2 cellular contexts compared by ENCODE assay signal in the genomic region with DNA sequence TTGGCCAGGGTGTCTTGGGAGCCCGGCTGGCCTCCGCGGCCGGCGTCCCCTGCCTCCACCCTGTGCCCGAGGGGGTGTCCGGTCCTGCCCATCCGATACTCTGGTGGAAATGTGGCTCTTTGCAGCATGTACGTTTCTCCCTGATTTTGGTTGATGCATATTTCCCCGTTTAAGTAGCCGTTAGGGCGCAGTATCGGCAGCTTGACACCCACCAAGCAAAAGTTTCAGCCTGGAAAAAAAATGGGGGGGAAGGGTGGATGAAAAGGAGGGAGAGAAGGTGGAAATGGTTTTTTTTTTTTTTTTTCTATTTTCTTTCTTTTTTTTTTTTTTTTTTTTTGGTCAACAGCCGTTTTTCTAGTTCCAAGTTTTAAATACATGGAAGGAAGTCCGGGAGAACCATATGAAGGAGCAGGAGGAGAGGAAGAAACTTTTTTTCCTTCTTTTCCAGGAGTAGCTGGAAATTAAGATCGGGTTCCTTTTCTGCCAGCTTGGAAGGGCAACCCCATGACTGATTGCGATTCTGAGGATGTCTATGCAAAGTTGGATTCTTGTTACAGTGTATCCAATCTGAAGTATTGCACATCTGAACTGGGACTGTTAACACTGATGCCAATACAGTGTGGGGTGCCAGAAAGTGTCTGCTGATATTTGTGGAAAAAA.
A peak's percentile ranks its signal among the peaks of the same experiment; 100 is the strongest.
TF ChIP-seq lines count a peak whose summit lies in the region.

No MANE protein-coding gene starts in this region.

TF ChIP-seq in GM12878, 131 proteins besides CTCF, POLR2A, EP300 and RAD21:
- TF ChIP-seq CREB1 (IDR thresholded peaks at IDR 0.05; ENCODE audit: low read depth), result peak; percentile 32; the same call in 1 of the 2 replicates
- TF ChIP-seq ZNF384 (IDR thresholded peaks at IDR 0.05; ENCODE audit: borderline replicate concordance, low read depth, low read length), result peak; percentile 55
- TF ChIP-seq MTA3 (IDR thresholded peaks at IDR 0.05; ENCODE audit: borderline replicate concordance, low read length), result no peak
- TF ChIP-seq GATAD2B (conservative IDR thresholded peaks at IDR 0.05; ENCODE audit: low read depth), result 0 out of 2 replicates have a peak, but pooled peaks have one; percentile 29

TF ChIP-seq in HepG2, 621 proteins besides CTCF, POLR2A, EP300 and RAD21:
- TF ChIP-seq TBX3 (IDR thresholded peaks at IDR 0.05; ENCODE audit: borderline replicate concordance) (no peak), AGO1 (IDR thresholded peaks at IDR 0.05; ENCODE audit: low read depth, low read length, poor library complexity, severe bottlenecking) (peak; percentile 27), HNRNPLL (IDR thresholded peaks at IDR 0.05; ENCODE audit: low read depth, low read length, poor library complexity, severe bottlenecking) (peak; percentile 11), ZNF234 (CRISPR knock-in tag; conservative IDR thresholded peaks at IDR 0.05) (0 out of 2 replicates have a peak, but pooled peaks have one; percentile 3), GABPB1 (CRISPR knock-in tag; IDR thresholded peaks at IDR 0.05) (0 out of 2 replicates have a peak, but pooled peaks have one; percentile 4), HDAC6 (IDR thresholded peaks at IDR 0.05; ENCODE audit: low read depth, low read length) (0 out of 2 replicates have a peak, but pooled peaks have one; percentile 61), SAP130 (CRISPR knock-in tag; IDR thresholded peaks at IDR 0.05; ENCODE audit: low read depth) (peak; percentile 8; the same call in 1 of the 2 replicates)
- TF ChIP-seq, protein P1, sequence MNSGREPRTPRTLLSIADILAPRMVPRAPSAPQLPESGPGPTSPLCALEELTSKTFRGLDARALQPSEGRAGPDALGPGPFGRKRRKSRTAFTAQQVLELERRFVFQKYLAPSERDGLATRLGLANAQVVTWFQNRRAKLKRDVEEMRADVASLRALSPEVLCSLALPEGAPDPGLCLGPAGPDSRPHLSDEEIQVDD (CRISPR knock-in tag; IDR thresholded peaks at IDR 0.05; ENCODE audit: borderline replicate concordance), result 0 out of 2 replicates have a peak, but pooled peaks have one; percentile 27
- TF ChIP-seq, protein P2, sequence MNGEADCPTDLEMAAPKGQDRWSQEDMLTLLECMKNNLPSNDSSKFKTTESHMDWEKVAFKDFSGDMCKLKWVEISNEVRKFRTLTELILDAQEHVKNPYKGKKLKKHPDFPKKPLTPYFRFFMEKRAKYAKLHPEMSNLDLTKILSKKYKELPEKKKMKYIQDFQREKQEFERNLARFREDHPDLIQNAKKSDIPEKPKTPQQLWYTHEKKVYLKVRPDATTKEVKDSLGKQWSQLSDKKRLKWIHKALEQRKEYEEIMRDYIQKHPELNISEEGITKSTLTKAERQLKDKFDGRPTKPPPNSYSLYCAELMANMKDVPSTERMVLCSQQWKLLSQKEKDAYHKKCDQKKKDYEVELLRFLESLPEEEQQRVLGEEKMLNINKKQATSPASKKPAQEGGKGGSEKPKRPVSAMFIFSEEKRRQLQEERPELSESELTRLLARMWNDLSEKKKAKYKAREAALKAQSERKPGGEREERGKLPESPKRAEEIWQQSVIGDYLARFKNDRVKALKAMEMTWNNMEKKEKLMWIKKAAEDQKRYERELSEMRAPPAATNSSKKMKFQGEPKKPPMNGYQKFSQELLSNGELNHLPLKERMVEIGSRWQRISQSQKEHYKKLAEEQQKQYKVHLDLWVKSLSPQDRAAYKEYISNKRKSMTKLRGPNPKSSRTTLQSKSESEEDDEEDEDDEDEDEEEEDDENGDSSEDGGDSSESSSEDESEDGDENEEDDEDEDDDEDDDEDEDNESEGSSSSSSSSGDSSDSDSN (CRISPR knock-in tag; IDR thresholded peaks at IDR 0.05), result 0 out of 2 replicates have a peak, but pooled peaks have one; percentile 9
- TF ChIP-seq, protein P3, sequence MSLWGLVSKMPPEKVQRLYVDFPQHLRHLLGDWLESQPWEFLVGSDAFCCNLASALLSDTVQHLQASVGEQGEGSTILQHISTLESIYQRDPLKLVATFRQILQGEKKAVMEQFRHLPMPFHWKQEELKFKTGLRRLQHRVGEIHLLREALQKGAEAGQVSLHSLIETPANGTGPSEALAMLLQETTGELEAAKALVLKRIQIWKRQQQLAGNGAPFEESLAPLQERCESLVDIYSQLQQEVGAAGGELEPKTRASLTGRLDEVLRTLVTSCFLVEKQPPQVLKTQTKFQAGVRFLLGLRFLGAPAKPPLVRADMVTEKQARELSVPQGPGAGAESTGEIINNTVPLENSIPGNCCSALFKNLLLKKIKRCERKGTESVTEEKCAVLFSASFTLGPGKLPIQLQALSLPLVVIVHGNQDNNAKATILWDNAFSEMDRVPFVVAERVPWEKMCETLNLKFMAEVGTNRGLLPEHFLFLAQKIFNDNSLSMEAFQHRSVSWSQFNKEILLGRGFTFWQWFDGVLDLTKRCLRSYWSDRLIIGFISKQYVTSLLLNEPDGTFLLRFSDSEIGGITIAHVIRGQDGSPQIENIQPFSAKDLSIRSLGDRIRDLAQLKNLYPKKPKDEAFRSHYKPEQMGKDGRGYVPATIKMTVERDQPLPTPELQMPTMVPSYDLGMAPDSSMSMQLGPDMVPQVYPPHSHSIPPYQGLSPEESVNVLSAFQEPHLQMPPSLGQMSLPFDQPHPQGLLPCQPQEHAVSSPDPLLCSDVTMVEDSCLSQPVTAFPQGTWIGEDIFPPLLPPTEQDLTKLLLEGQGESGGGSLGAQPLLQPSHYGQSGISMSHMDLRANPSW (CRISPR knock-in tag; IDR thresholded peaks at IDR 0.05; ENCODE audit: borderline replicate concordance), result no peak
- TF ChIP-seq, protein P4, sequence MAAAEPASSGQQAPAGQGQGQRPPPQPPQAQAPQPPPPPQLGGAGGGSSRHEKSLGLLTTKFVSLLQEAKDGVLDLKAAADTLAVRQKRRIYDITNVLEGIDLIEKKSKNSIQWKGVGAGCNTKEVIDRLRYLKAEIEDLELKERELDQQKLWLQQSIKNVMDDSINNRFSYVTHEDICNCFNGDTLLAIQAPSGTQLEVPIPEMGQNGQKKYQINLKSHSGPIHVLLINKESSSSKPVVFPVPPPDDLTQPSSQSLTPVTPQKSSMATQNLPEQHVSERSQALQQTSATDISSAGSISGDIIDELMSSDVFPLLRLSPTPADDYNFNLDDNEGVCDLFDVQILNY (CRISPR knock-in tag; conservative IDR thresholded peaks at IDR 0.05), result no peak
